In the genomic region with DNA sequence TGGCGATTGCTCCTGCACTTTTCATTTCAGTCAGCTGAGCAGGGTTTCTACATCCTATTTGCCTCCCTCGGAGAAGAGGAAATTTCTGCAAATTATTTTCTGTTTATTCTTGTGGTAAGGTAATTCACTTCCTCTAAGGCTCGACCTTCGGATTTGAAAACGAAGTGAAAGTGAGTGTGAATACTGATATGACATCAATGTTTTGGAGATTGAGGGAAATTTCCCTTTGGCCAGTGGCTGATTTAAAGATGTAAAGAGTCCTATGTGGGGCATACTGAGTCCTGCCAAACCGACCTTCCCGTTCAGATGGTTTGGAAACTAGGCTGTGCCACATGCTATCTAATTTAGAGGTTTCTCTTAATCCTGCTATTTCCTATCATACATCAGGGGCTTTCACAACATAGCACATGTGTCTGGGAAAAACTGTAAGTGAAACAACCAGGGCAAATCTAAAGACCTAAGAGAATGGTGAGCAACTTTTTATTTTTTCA, we compare ENCODE assay signal across 28 cellular contexts.
DNase-seq lines count a peak whose midpoint lies in the region; ATAC-seq, FAIRE-seq and TF ChIP-seq lines count a peak whose summit lies in the region.
"Had no signal": no experiment of that assay in that cellular context is flagged by ENCODE, and none has a peak within 500 bp of the region (broad histone marks: within the 10 kb centered on the region; RNA-seq: fewer than 3 reads in every experiment).

No MANE protein-coding gene starts in this region.

- H3K4me1 ChIP-seq in A549, result no peaks in the 10 kb centered on the region

- H3K27me3 Mint-ChIP-seq in activated naive CD4-positive, alpha-beta T cell treated with anti-CD3 and anti-CD28 coated beads, Interleukin-2, amount 10 ng/mL, durations not matched to agents 7 days and 5 days, result no peaks in the 10 kb centered on the region
- H3K27me3 Mint-ChIP-seq: activated CD4-positive, alpha-beta T cell treated with anti-CD3 and anti-CD28 coated beads, Interleukin-2, amount 10 ng/mL, durations not matched to agents 24 days and 14 days; activated naive CD8-positive, alpha-beta T cell treated with anti-CD3 and anti-CD28 coated beads, Interleukin-2, amount 50 U/mL, for 24 hours; progenitor cell of endocrine pancreas; stimulated activated naive CD8-positive, alpha-beta T cell treated with anti-CD3 and anti-CD28 coated beads, Interleukin-15, Interleukin-2, amounts not matched to agents 100 ng/mL and 50 ng/mL, for 24 hours had no signal

- no peak for FAIRE-seq in A549 (lab: Jason Lieb, UNC)
- FAIRE-seq: bronchial epithelial cell, small intestine had no signal

- H3K27ac Mint-ChIP-seq in activated naive CD4-positive, alpha-beta T cell treated with anti-CD3 and anti-CD28 coated beads, Interleukin-2, amount 10 ng/mL, durations not matched to agents 7 days and 5 days, result no peak overlapping the region
- H3K27ac Mint-ChIP-seq: activated CD4-positive, alpha-beta T cell treated with anti-CD3 and anti-CD28 coated beads, Interleukin-2, amount 10 ng/mL, durations not matched to agents 24 days and 14 days; activated naive CD8-positive, alpha-beta T cell treated with anti-CD3 and anti-CD28 coated beads, Interleukin-2, amount 50 U/mL, for 24 hours; activated T-helper 2 cell treated with anti-CD3 and anti-CD28 coated beads, Interferon-gamma antibody, Interleukin-2, Interleukin-4, amounts not matched to agents 10 μg/mL and 5 μg/mL and 100 μg/mL, durations not matched to agents 14 hours and 24 hours and 36 hours; CD4-positive, alpha-beta memory T cell; H9; nephron progenitor cell; progenitor cell of endocrine pancreas; stimulated activated naive CD8-positive, alpha-beta T cell treated with anti-CD3 and anti-CD28 coated beads, Interleukin-15, Interleukin-2, amounts not matched to agents 100 ng/mL and 50 ng/mL, for 24 hours had no signal

- no peak for DNase-seq in A549 (ENCODE audit: low read depth in 1 of 2, low spot score in 1 of 2)
- DNase-seq in H4 (ENCODE audit: low spot score), result peak; percentile 33
- DNase-seq in amniotic epithelial cell (ENCODE audit: low read depth), result peak; percentile 98
- peak; percentile 88 for DNase-seq in fibroblast of villous mesenchyme (ENCODE audit: low read depth)
- no peak for DNase-seq in GM10248 (ENCODE audit: extremely low spot score)
- no peak for DNase-seq in mesenteric fat pad (ENCODE audit: low spot score)
- no peak for DNase-seq in activated naive CD4-positive, alpha-beta T cell treated with anti-CD3 and anti-CD28 coated beads, Interleukin-2, amount 10 ng/mL, durations not matched to agents 7 days and 5 days
- DNase-seq: activated CD4-positive, alpha-beta T cell treated with anti-CD3 and anti-CD28 coated beads, Interleukin-2, amount 10 ng/mL, durations not matched to agents 24 days and 14 days; activated naive CD8-positive, alpha-beta T cell treated with anti-CD3 and anti-CD28 coated beads, Interleukin-2, amount 50 U/mL, for 24 hours; CD4-positive, alpha-beta memory T cell; dorsolateral prefrontal cortex; H9; KBM-7; NCI-H1092 treated with DMSO at 0.1 percent for 48 hours; NCI-H2081 treated with DMSO at 0.1 percent for 48 hours; NCI-H510A; nephron progenitor cell; NK-92 treated with Interleukin-12 subunit alpha and Interleukin-12 subunit beta, amount 100 ng/mL, for 24 hours; small intestine; stimulated activated CD4-positive, alpha-beta T cell treated with anti-CD3 and anti-CD28 coated beads, Interleukin-2, amount 100 ng/mL, for 48 hours; T-helper 1 cell; transverse colon had no signal

- no peak for TF ChIP-seq EP300 in A549 (IDR thresholded peaks at IDR 0.05)

- no peaks in the 10 kb centered on the region for H3K9me3 ChIP-seq in A549
- H3K9me3 ChIP-seq: transverse colon had no signal

- H3K4me1 Mint-ChIP-seq in activated naive CD4-positive, alpha-beta T cell treated with anti-CD3 and anti-CD28 coated beads, Interleukin-2, amount 10 ng/mL, durations not matched to agents 7 days and 5 days, result no peaks in the 10 kb centered on the region
- H3K4me1 Mint-ChIP-seq: activated CD4-positive, alpha-beta T cell treated with anti-CD3 and anti-CD28 coated beads, Interleukin-2, amount 10 ng/mL, durations not matched to agents 24 days and 14 days; activated naive CD8-positive, alpha-beta T cell treated with anti-CD3 and anti-CD28 coated beads, Interleukin-2, amount 50 U/mL, for 24 hours had no signal

- POLR2A ChIA-PET in A549 (lab: Yijun Ruan, JAX), result no interaction called here
- POLR2A ChIA-PET in GM10248 (lab: Yijun Ruan, JAX), result no interaction called here

- WGBS in A549 (ENCODE audit: missing lambda C conversion rate), result 4% methylated on average over 7 of the region's 7 CpGs

- TF ChIP-seq POLR2A in A549 (IDR thresholded peaks at IDR 0.05; ENCODE audit: low read length), result no peak

- no peaks in the 10 kb centered on the region for H3K36me3 Mint-ChIP-seq in activated naive CD4-positive, alpha-beta T cell treated with anti-CD3 and anti-CD28 coated beads, Interleukin-2, amount 10 ng/mL, durations not matched to agents 7 days and 5 days
- H3K36me3 Mint-ChIP-seq: CD4-positive, alpha-beta memory T cell had no signal

- no peak overlapping the region for H3K4me3 ChIP-seq in A549
- peak overlapping the region; percentile 4 for H3K4me3 ChIP-seq in fibroblast of villous mesenchyme (ENCODE audit: low read depth, low read length)
- H3K4me3 ChIP-seq: dorsolateral prefrontal cortex, transverse colon had no signal

- no peak for TF ChIP-seq RAD21 in A549 (conservative IDR thresholded peaks at IDR 0.05 in 1 of 2, IDR thresholded peaks at IDR 0.05 in 1 of 2)

- H3K4me3 Mint-ChIP-seq in activated naive CD4-positive, alpha-beta T cell treated with anti-CD3 and anti-CD28 coated beads, Interleukin-2, amount 10 ng/mL, durations not matched to agents 7 days and 5 days, result no peak overlapping the region
- H3K4me3 Mint-ChIP-seq: activated CD4-positive, alpha-beta T cell treated with anti-CD3 and anti-CD28 coated beads, Interleukin-2, amount 10 ng/mL, durations not matched to agents 24 days and 14 days; activated naive CD8-positive, alpha-beta T cell treated with anti-CD3 and anti-CD28 coated beads, Interleukin-2, amount 50 U/mL, for 24 hours; CD4-positive, alpha-beta memory T cell; H9; nephron progenitor cell; stimulated activated naive CD8-positive, alpha-beta T cell treated with anti-CD3 and anti-CD28 coated beads, Interleukin-15, Interleukin-2, amounts not matched to agents 100 ng/mL and 50 ng/mL, for 24 hours had no signal

- H3K27ac ChIP-seq in A549, result no peak overlapping the region
- H3K27ac ChIP-seq: dorsolateral prefrontal cortex, epithelial cell of prostate, transverse colon had no signal

- CTCF ChIA-PET in A549 (lab: Yijun Ruan, JAX) (no interaction called here), GM10248 (lab: Yijun Ruan, JAX) (no interaction called here)
- CTCF ChIA-PET in activated naive CD4-positive, alpha-beta T cell treated with anti-CD3 and anti-CD28 coated beads, Interleukin-2, amount 10 ng/mL, durations not matched to agents 7 days and 5 days (lab: Charles Lee), result no interaction called here

- TF ChIP-seq CTCF in A549 (IDR thresholded peaks at IDR 0.05) (no peak), fibroblast of villous mesenchyme (IDR thresholded peaks at IDR 0.05; ENCODE audit: insufficient read depth, low read depth, low read length) (no peak), GM10248 (IDR thresholded peaks at IDR 0.05; ENCODE audit: control extremely low read depth, extremely low read depth, low read depth, missing control alignments) (no peak)

- H3K4me2 ChIP-seq in A549, result 0 out of 3 replicates have a peak overlapping the region, but pooled peaks have one; percentile 19

- no peak for ATAC-seq in A549
- ATAC-seq in HG03135 (IDR thresholded peaks at IDR 0.05; ENCODE audit: unreplicated experiment), result no peak
- ATAC-seq: activated naive CD8-positive, alpha-beta T cell treated with anti-CD3 and anti-CD28 coated beads, Interleukin-2, amount 50 U/mL, for 24 hours had no signal

- H3K9me3 Mint-ChIP-seq in activated naive CD4-positive, alpha-beta T cell treated with anti-CD3 and anti-CD28 coated beads, Interleukin-2, amount 10 ng/mL, durations not matched to agents 7 days and 5 days, result no peaks in the 10 kb centered on the region
- H3K9me3 Mint-ChIP-seq: activated CD4-positive, alpha-beta T cell treated with anti-CD3 and anti-CD28 coated beads, Interleukin-2, amount 10 ng/mL, durations not matched to agents 24 days and 14 days; activated naive CD8-positive, alpha-beta T cell treated with anti-CD3 and anti-CD28 coated beads, Interleukin-2, amount 50 U/mL, for 24 hours; H9; nephron progenitor cell; stimulated activated naive CD8-positive, alpha-beta T cell treated with anti-CD3 and anti-CD28 coated beads, Interleukin-15, Interleukin-2, amounts not matched to agents 100 ng/mL and 50 ng/mL, for 24 hours had no signal

TF ChIP-seq in A549, 52 proteins besides CTCF, POLR2A, EP300 and RAD21 (continues in another document):
- no peak for TF ChIP-seq ZC3H11A (IDR thresholded peaks at IDR 0.05)
- no peak for TF ChIP-seq KDM5A (IDR thresholded peaks at IDR 0.05)
- TF ChIP-seq, protein P1, sequence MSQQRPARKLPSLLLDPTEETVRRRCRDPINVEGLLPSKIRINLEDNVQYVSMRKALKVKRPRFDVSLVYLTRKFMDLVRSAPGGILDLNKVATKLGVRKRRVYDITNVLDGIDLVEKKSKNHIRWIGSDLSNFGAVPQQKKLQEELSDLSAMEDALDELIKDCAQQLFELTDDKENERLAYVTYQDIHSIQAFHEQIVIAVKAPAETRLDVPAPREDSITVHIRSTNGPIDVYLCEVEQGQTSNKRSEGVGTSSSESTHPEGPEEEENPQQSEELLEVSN (IDR thresholded peaks at IDR 0.05; ENCODE audit: borderline replicate concordance, low read depth), result no peak
- no peak for TF ChIP-seq JUN (IDR thresholded peaks at IDR 0.05)

Comparison
In these comparisons a context has a peak if more than half of its experiments do, and no peak if none do; other contexts are left out.
1. DNase-seq: peak in H4 (single experiment), amniotic epithelial cell (single experiment) and fibroblast of villous mesenchyme (single experiment); none in A549 (0 of 2), GM10248 (single experiment), mesenteric fat pad (single experiment) and activated naive CD4-positive, alpha-beta T cell treated with anti-CD3 and anti-CD28 coated beads, Interleukin-2, amount 10 ng/mL, durations not matched to agents 7 days and 5 days (single experiment).